Comparison of ENCODE assay signal across 23 cellular contexts in genomic region chr13:91148098-91148497, GRCh38.
"Had no signal": no experiment of that assay in that cellular context is flagged by ENCODE, and none has a peak within 500 bp of the region (broad histone marks: within the 10 kb centered on the region; RNA-seq: fewer than 3 reads in every experiment).

No MANE protein-coding gene starts in this region.

- H3K4me1 ChIP-seq: colonic mucosa, esophagus squamous epithelium, lower lobe of right lung had no signal

- H3K27ac ChIP-seq: colonic mucosa, epithelial cell of prostate, esophagus squamous epithelium, gastrocnemius medialis, heart right ventricle, left lung, lower lobe of right lung had no signal

- ATAC-seq: effector memory CD8-positive, alpha-beta T cell; esophagus mucosa; gastrocnemius medialis; heart right ventricle; left cardiac atrium; left lung; left ventricle myocardium superior; lower lobe of right lung; mucosa of descending colon had no signal

- FAIRE-seq: keratinocyte had no signal

- DNase-seq: colonic mucosa; cortex of kidney; effector CD8-positive, alpha-beta T cell; effector memory CD8-positive, alpha-beta T cell; endodermal cell; erythroblast; esophagus squamous epithelium; foreskin fibroblast; gastrocnemius medialis; glutamatergic neuron; head of caudate nucleus; heart right ventricle; hippocampal formation; left cardiac atrium; left lung; left ventricle myocardium superior; lower lobe of right lung; mesenchymal stem cell; mucosa of descending colon; naive B cell had no signal

- H3K27me3 ChIP-seq: colonic mucosa, gastrocnemius medialis, heart right ventricle, left lung had no signal

- H3K36me3 ChIP-seq: colonic mucosa, esophagus squamous epithelium, gastrocnemius medialis, heart right ventricle, left lung, lower lobe of right lung had no signal

- H3K9me3 ChIP-seq: colonic mucosa, esophagus squamous epithelium, gastrocnemius medialis, heart right ventricle, left lung, lower lobe of right lung, mucosa of descending colon had no signal

- H3K4me3 ChIP-seq: colonic mucosa, esophagus squamous epithelium, gastrocnemius medialis, heart right ventricle, left lung, lower lobe of right lung, mucosa of descending colon had no signal
